In the genomic region with DNA sequence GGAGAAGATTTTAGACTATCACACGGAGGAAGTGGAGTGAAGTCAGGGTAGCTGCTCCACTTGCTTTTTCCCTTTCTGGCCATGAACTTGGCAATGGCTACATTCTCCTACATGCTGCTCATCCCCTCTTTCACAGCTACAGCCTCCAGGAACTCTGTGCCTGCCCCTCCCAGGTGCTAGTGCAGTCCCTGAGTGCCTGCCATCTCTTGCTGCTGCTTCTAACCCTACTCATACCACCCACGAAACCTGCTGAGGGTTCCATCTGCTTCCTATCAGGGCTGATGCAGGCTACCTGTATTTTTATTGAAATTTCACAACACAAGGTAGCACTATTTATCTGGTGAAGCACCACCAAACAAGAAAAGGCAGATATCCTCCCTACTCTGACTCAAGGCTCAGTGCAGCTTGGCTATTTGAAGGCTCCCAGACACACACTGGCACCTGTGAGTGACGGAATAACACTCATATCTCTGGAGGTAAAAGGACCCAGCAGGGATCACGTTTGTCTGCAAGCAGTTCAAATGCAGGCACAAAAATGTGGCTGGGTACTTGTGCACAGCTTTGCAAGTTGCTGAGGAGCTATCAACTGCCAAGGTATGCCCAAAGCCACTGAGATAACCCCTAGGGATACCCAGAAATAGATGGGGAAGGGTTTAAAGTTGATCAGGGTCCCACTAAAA, we compare ENCODE assay signal across 26 cellular contexts. TPM values are rescaled to one million over a fixed set of nuclear protein-coding genes. Genes with fewer than 3 reads are reported as not detected.
DNase-seq lines count a peak whose midpoint lies in the region; ATAC-seq and TF ChIP-seq lines count a peak whose summit lies in the region.
"Had no signal": no experiment of that assay in that cellular context is flagged by ENCODE, and none has a peak within 500 bp of the region (broad histone marks: within the 10 kb centered on the region; RNA-seq: fewer than 3 reads in every experiment).

No MANE protein-coding gene starts in this region.

- no peak overlapping the region for H2BK20ac ChIP-seq in IMR-90 (ENCODE audit: low read depth, low read length)

- POLR2A ChIA-PET in IMR-90 (lab: Charles Lee; ENCODE audit: unreplicated experiment): no interaction called here

- H2BK120ac ChIP-seq in IMR-90 (ENCODE audit: low read depth, low read length) (no peak overlapping the region), trophoblast cell (ENCODE audit: insufficient read depth, low read length, poor library complexity) (no peak overlapping the region)

- dilution Hi-C loops in IMR-90 (cut with HindIII; ENCODE audit: low sequenced_read_pairs, unreplicated experiment): no loop called here

- H3K9me3 ChIP-seq in right atrium auricular region (peaks cover 0 to 4% of the 10 kb centered on the region in 2 donors), IMR-90 (ENCODE audit: control insufficient read depth, insufficient read depth, low read length) (no peaks in the 10 kb centered on the region), heart right ventricle (peaks cover 0 to 7% (median 0%) of the 10 kb centered on the region in 11 donors), trophoblast cell (ENCODE audit: insufficient read depth, low read depth, low read length) (peaks cover 1% of the 10 kb centered on the region), gastrocnemius medialis (no peaks in the 10 kb centered on the region)
- H3K9me3 ChIP-seq: A549, BE2C had no signal

- 13% methylated on average over 1 of the region's 4 CpGs; no CpG with 5 or more reads in 1 of the 2 experiments for WGBS in IMR-90 (ENCODE audit: extremely low coverage in 2 of 2, insufficient read length in 1 of 2), 2 experiments
- WGBS in heart right ventricle, 2 donors: 30 to 41% methylated on average over 4 of the region's 4 CpGs
- WGBS in trophoblast cell (ENCODE audit: extremely low coverage, insufficient coverage, insufficient read length): no CpG with 5 or more reads among the region's 4 CpGs

- no peak overlapping the region for H2AFZ ChIP-seq in IMR-90 (replicated peaks; ENCODE audit: low read length, poor library complexity)
- H2AFZ ChIP-seq in trophoblast cell (ENCODE audit: insufficient read depth, low read length, poor library complexity): no peak overlapping the region
- H2AFZ ChIP-seq: GM23338 had no signal

- H3K79me1 ChIP-seq in IMR-90 (ENCODE audit: low read depth in 1 of 2, low read length in 2 of 2): no peaks in the 10 kb centered on the region
- H3K79me1 ChIP-seq in trophoblast cell (ENCODE audit: low read length): no peaks in the 10 kb centered on the region

- H3K4me3 ChIP-seq in right atrium auricular region: no peak overlapping the region
- no peak overlapping the region for H3K4me3 ChIP-seq in IMR-90 (ENCODE audit: insufficient read depth, low read depth, low read length)
- H3K4me3 ChIP-seq in heart right ventricle: peak overlapping the region in 3 of 10 donors; percentile 4 to 36 (median 35)
- H3K4me3 ChIP-seq in trophoblast cell (ENCODE audit: low read depth, low read length): no peak overlapping the region
- H3K4me3 ChIP-seq in gastrocnemius medialis: no peak overlapping the region
- H3K4me3 ChIP-seq: A549; BLaER1 treated with 17β-estradiol and CSF1 and Interleukin-3, amounts not matched to agents 10 nM and 100 nM; GM23338 had no signal

- no peaks in the 10 kb centered on the region for H3K9me1 ChIP-seq in IMR-90 (ENCODE audit: insufficient read depth, low read length)

- H3K4ac ChIP-seq in IMR-90 (ENCODE audit: low read depth, low read length) (no peak overlapping the region), trophoblast cell (ENCODE audit: low read depth, low read length) (no peak overlapping the region)

- H2BK5ac ChIP-seq in IMR-90 (ENCODE audit: low read depth, low read length, poor library complexity, severe bottlenecking) (no peak overlapping the region), trophoblast cell (ENCODE audit: low read depth, low read length, poor library complexity) (no peak overlapping the region)

- H3K36me3 ChIP-seq in right atrium auricular region (no peaks in the 10 kb centered on the region), IMR-90 (ENCODE audit: control insufficient read depth, insufficient read depth, low read length) (no peaks in the 10 kb centered on the region), heart right ventricle (no peaks in the 10 kb centered on the region), trophoblast cell (ENCODE audit: control insufficient read depth in 1 of 2, insufficient read depth in 2 of 2, low read length in 2 of 2) (no peaks in the 10 kb centered on the region), gastrocnemius medialis (no peaks in the 10 kb centered on the region)
- H3K36me3 ChIP-seq: BE2C; BLaER1 treated with 17β-estradiol and CSF1 and Interleukin-3, amounts not matched to agents 10 nM and 100 nM had no signal

- H2AK9ac ChIP-seq in IMR-90 (replicated peaks; ENCODE audit: low read depth, low read length, poor library complexity): peak overlapping the region; percentile 5

- no peak overlapping the region for H4K8ac ChIP-seq in IMR-90 (ENCODE audit: low read depth in 2 of 2, low read length in 2 of 2)
- H4K8ac ChIP-seq in trophoblast cell (ENCODE audit: low read depth, low read length): no peak overlapping the region

- H3K27ac ChIP-seq in right atrium auricular region (peak overlapping the region in 1 of 2 donors; percentile 68), IMR-90 (ENCODE audit: insufficient read depth, low read length) (no peak overlapping the region), heart right ventricle (peak overlapping the region in 6 of 10 donors; percentile 5 to 72 (median 56)), trophoblast cell (ENCODE audit: low read depth, low read length) (no peak overlapping the region), gastrocnemius medialis (no peak overlapping the region)
- H3K27ac ChIP-seq: A549; BLaER1 treated with 17β-estradiol and CSF1 and Interleukin-3, amounts not matched to agents 10 nM and 100 nM had no signal

- H3K27me3 ChIP-seq in right atrium auricular region: no peaks in the 10 kb centered on the region
- H3K27me3 ChIP-seq in IMR-90 (ENCODE audit: control insufficient read depth, insufficient read depth, low read length): no peaks in the 10 kb centered on the region
- peaks cover 0 to 3% (median 0%) of the 10 kb centered on the region in 7 donors for H3K27me3 ChIP-seq in heart right ventricle
- no peaks in the 10 kb centered on the region for H3K27me3 ChIP-seq in trophoblast cell (ENCODE audit: insufficient read depth, low read length)
- H3K27me3 ChIP-seq in gastrocnemius medialis: no peaks in the 10 kb centered on the region
- H3K27me3 ChIP-seq: BE2C; BLaER1 treated with 17β-estradiol and CSF1 and Interleukin-3, amounts not matched to agents 10 nM and 100 nM had no signal

- BruUV-seq in IMR-90 (replicated peaks; lab: Mats Ljungman, UMichigan): no TSS peak

- no peaks in the 10 kb centered on the region for H3K79me2 ChIP-seq in trophoblast cell (ENCODE audit: control insufficient read depth, insufficient read depth, low read length, poor library complexity)

- TF ChIP-seq POLR2A in IMR-90 (IDR thresholded peaks at IDR 0.05; ENCODE audit: low read depth, low read length) (no peak), gastrocnemius medialis (IDR thresholded peaks at IDR 0.05) (no peak)

- H4K12ac ChIP-seq in trophoblast cell (ENCODE audit: low read depth, low read length): no peak overlapping the region

- H3K14ac ChIP-seq in IMR-90 (replicated peaks; ENCODE audit: low read depth, low read length) (no peak overlapping the region), trophoblast cell (ENCODE audit: low read length) (no peak overlapping the region)

- H2BK15ac ChIP-seq in IMR-90 (ENCODE audit: low read depth, low read length): no peak overlapping the region

- H3K4me2 ChIP-seq in IMR-90 (ENCODE audit: low read depth, low read length) (no peak overlapping the region), trophoblast cell (ENCODE audit: low read length) (no peak overlapping the region)
- H3K4me2 ChIP-seq: A549; BLaER1 treated with 17β-estradiol and CSF1 and Interleukin-3, amounts not matched to agents 10 nM and 100 nM; GM23338 had no signal

- H4K5ac ChIP-seq in IMR-90 (ENCODE audit: low read depth, low read length): no peak overlapping the region

- TF ChIP-seq RAD21 in IMR-90 (IDR thresholded peaks at IDR 0.05; ENCODE audit: low read length): no peak

- in situ Hi-C loops in IMR-90 (cut with MboI; ENCODE audit: low sequenced_read_pairs): no loop called here
- in situ Hi-C loops in gastrocnemius medialis (cut with MboI; ENCODE audit: low sequenced_read_pairs in 4 of 4): no loop called here

- H2AK5ac ChIP-seq in IMR-90 (ENCODE audit: low read depth, low read length): no peak overlapping the region
- H2AK5ac ChIP-seq in trophoblast cell (ENCODE audit: low read length): no peak overlapping the region

- H3K9ac ChIP-seq in IMR-90 (ENCODE audit: low read depth, low read length) (no peak overlapping the region), trophoblast cell (ENCODE audit: low read length) (peak overlapping the region; percentile 9)
- H3K9ac ChIP-seq: BLaER1 treated with 17β-estradiol and CSF1 and Interleukin-3, amounts not matched to agents 10 nM and 100 nM had no signal

- ATAC-seq in Right ventricle myocardium superior (ENCODE audit: poor library complexity) (peak; percentile 69), IMR-90 (ENCODE audit: low read depth) (no peak), heart right ventricle (peak in 6 of 8 donors; percentile 14 to 64 (median 47)), sciatic nerve (no peak), gastrocnemius medialis (no peak)
- ATAC-seq: A549, GM23338, HCT116 had no signal

- H2BK12ac ChIP-seq in trophoblast cell (ENCODE audit: low read length): no peak overlapping the region

- no peak overlapping the region for H4K91ac ChIP-seq in IMR-90 (ENCODE audit: insufficient read depth, low read depth, low read length)
- H4K91ac ChIP-seq in trophoblast cell (ENCODE audit: low read depth, low read length): no peak overlapping the region

- no peaks in the 10 kb centered on the region for H4K20me1 ChIP-seq in IMR-90 (ENCODE audit: insufficient read depth, low read length)
- H4K20me1 ChIP-seq: BLaER1 treated with 17β-estradiol and CSF1 and Interleukin-3, amounts not matched to agents 10 nM and 100 nM had no signal

- TF ChIP-seq CTCF in right atrium auricular region (IDR thresholded peaks at IDR 0.05): no peak
- TF ChIP-seq CTCF in IMR-90 (conservative IDR thresholded peaks at IDR 0.05; ENCODE audit: low read depth, low read length): no peak
- TF ChIP-seq CTCF in heart right ventricle (IDR thresholded peaks at IDR 0.05): no peak
- TF ChIP-seq CTCF in gastrocnemius medialis (IDR thresholded peaks at IDR 0.05 in 4 of 5, conservative IDR thresholded peaks at IDR 0.05 in 1 of 5): no peak

- no peak overlapping the region for H3K23ac ChIP-seq in IMR-90 (ENCODE audit: low read depth, low read length)
- H3K23ac ChIP-seq in trophoblast cell (ENCODE audit: low read length): no peak overlapping the region

- intact Hi-C loops in Right ventricle myocardium superior (cut with DNase I): no loop called here
- intact Hi-C loops in IMR-90 (cut with micrococcal nuclease): no loop called here
- intact Hi-C loops in heart right ventricle (cut with DNase I): no loop called here
- intact Hi-C loops in sciatic nerve (cut with DNase I): no loop called here
- intact Hi-C loops in gastrocnemius medialis (cut with DNase I; ENCODE audit: low total_unique reads): no loop called here

- peaks cover 0 to 7% of the 10 kb centered on the region in 2 donors for H3K4me1 ChIP-seq in right atrium auricular region
- no peaks in the 10 kb centered on the region for H3K4me1 ChIP-seq in IMR-90 (ENCODE audit: control insufficient read depth, insufficient read depth, low read length)
- H3K4me1 ChIP-seq in heart right ventricle: peaks cover 0 to 14% (median 0%) of the 10 kb centered on the region in 9 donors
- H3K4me1 ChIP-seq in trophoblast cell (ENCODE audit: control insufficient read depth in 1 of 2, insufficient read depth in 2 of 2, low read length in 2 of 2): no peaks in the 10 kb centered on the region
- H3K4me1 ChIP-seq in gastrocnemius medialis: no peaks in the 10 kb centered on the region
- H3K4me1 ChIP-seq: A549 had no signal

- CTCF ChIA-PET in IMR-90 (lab: Yijun Ruan, JAX): no interaction called here

- DNase-seq in Right ventricle myocardium superior: no peak
- no peak for DNase-seq in right atrium auricular region (ENCODE audit: low spot score)
- DNase-seq in IMR-90: no peak
- no peak for DNase-seq in heart right ventricle
- no peak for DNase-seq in trophoblast cell
- DNase-seq in sciatic nerve (ENCODE audit: low spot score): no peak
- DNase-seq in gastrocnemius medialis: no peak
- DNase-seq: 8988T; ACHN; AML-193; BE2C; CD4-positive, alpha-beta T cell; CD8-positive, alpha-beta memory T cell; DMS53; DMS79 treated with DMSO at 0.1 percent for 48 hours; GF-D8; H9; HFFc6 had no signal

- no peak overlapping the region for H3K18ac ChIP-seq in IMR-90 (ENCODE audit: low read depth, low read length)
- H3K18ac ChIP-seq in trophoblast cell (ENCODE audit: low read length): no peak overlapping the region

- H3K56ac ChIP-seq in IMR-90 (ENCODE audit: extremely low read depth, insufficient read depth, low read length): 0 out of 2 replicates have a peak overlapping the region, but pooled peaks have one; percentile 1

RNA-seq across cellular contexts. Expression of a gene that starts 51.6 kb away (rescaled TPM):
- total RNA-seq in Right ventricle myocardium superior (7.1 TPM), right atrium auricular region (under 1 TPM; 0.24 to 0.33 TPM), IMR-90 (2012; rRNA removed) (not detected in 2 replicates), heart right ventricle (1 to 10 TPM in 9 of 10 donors, under 1 TPM in 1; 0.58 to 5.8 (median 3.5) TPM), sciatic nerve (not detected), gastrocnemius medialis (not detected)
- polyA plus RNA-seq in IMR-90 (2012; rRNA removed) (not detected in 2 replicates), heart right ventricle (1 to 10 TPM in 1 of 2 donors, under 1 TPM in 1; 0.59 to 7.9 TPM)
- not detected in 2 replicates for polyA plus RNA-seq in IMR-90 (2012; cell fraction: cytosol; rRNA removed)
- not detected in 2 replicates for polyA plus RNA-seq in IMR-90 (2012; cell fraction: nucleus; rRNA removed; ENCODE audit: low replicate concordance)
- 0.19 and 0.22 TPM in 2 replicates for polyA plus RNA-seq in trophoblast cell (2013)
- total RNA-seq: CD4-positive, alpha-beta T cell; CD8-positive, alpha-beta memory T cell; Daoy; G401; H4; HFFc6 had no signal
- polyA plus RNA-seq: A549; CD14-positive monocyte; CD8-positive, alpha-beta memory T cell had no signal

Comparison
In these comparisons a context has a peak if more than half of its experiments do, and no peak if none do; other contexts are left out.
1. ATAC-seq: peak in Right ventricle myocardium superior (single experiment) and heart right ventricle (6 of 8); none in IMR-90 (single experiment), sciatic nerve (single experiment) and gastrocnemius medialis (0 of 2).
2. H3K27ac ChIP-seq: peak in heart right ventricle (6 of 10); none in IMR-90 (single experiment), trophoblast cell (single experiment) and gastrocnemius medialis (0 of 4).